Comparison of ENCODE assay signal across 16 cellular contexts in genomic region chr7:107029061-107029763, GRCh38. TPM values are rescaled to one million over a fixed set of nuclear protein-coding genes. Genes with fewer than 3 reads are reported as not detected.
DNase-seq lines count a peak whose midpoint lies in the region; ATAC-seq and TF ChIP-seq lines count a peak whose summit lies in the region.
"Had no signal": no experiment of that assay in that cellular context is flagged by ENCODE, and none has a peak within 500 bp of the region (broad histone marks: within the 10 kb centered on the region; RNA-seq: fewer than 3 reads in every experiment).

No MANE protein-coding gene starts in this region.

- no peaks in the 10 kb centered on the region for H3K4me1 ChIP-seq in foreskin keratinocyte

- peaks cover 12% of the 10 kb centered on the region for H3K27me3 ChIP-seq in foreskin keratinocyte
- H3K27me3 ChIP-seq: brain microvascular endothelial cell had no signal

- no peak overlapping the region for H3K27ac ChIP-seq in foreskin keratinocyte
- H3K27ac ChIP-seq: brain microvascular endothelial cell had no signal

- POLR2A ChIA-PET in HEK293T (lab: Yijun Ruan, JAX), result no interaction called here

- ATAC-seq in foreskin keratinocyte (peak; percentile 23), GM21360 (IDR thresholded peaks at IDR 0.05; ENCODE audit: unreplicated experiment) (no peak)
- ATAC-seq: GM12878, HCT116 had no signal

- DNase-seq in AML-193 (lab: John Stamatoyannopoulos, UW), result peak; percentile 23 to 35
- DNase-seq in HEK293T (ENCODE audit: extremely low spot score), result peak; percentile 8
- peak; percentile 27 for DNase-seq in OCI-M1 (lab: John Stamatoyannopoulos, UW)
- peak in 1 of 2 donors; percentile 9 for DNase-seq in foreskin keratinocyte
- no peak for DNase-seq in HK-2 (ENCODE audit: unreplicated experiment)
- no peak for DNase-seq in A172 (ENCODE audit: low spot score)
- DNase-seq: activated CD4-positive, CD25-positive, alpha-beta regulatory T cell; activated naive CD4-positive, alpha-beta T cell treated with anti-CD3 and anti-CD28 coated beads for 36 hours; brain microvascular endothelial cell; CD4-positive, CD25-positive, alpha-beta regulatory T cell; immature natural killer cell; occipital lobe; stimulated activated CD4-positive, alpha-beta T cell treated with anti-CD3 and anti-CD28 coated beads, Interleukin-12 subunit alpha, Interleukin-12 subunit beta, amount 100 ng/mL, for 4 hours had no signal

- TF ChIP-seq CTCF in foreskin keratinocyte (conservative IDR thresholded peaks at IDR 0.05), result no peak

- CTCF ChIA-PET in HEK293T (lab: Yijun Ruan, JAX), result interaction anchor here (0.6 to 0.7 kb wide), 2 partner anchors 9 to 29 kb away, joined by 3 to 5 read pairs; no protein-coding TSS in a partner anchor

TF ChIP-seq in HEK293T, 16 proteins besides CTCF, POLR2A, EP300 and RAD21:
- no peak for TF ChIP-seq TARDBP (IDR thresholded peaks at IDR 0.05)
- TF ChIP-seq FOXA1 (IDR thresholded peaks at IDR 0.05), result no peak
- no peak for TF ChIP-seq ELF4 (IDR thresholded peaks at IDR 0.05)
- no peak for TF ChIP-seq ZNF384 (IDR thresholded peaks at IDR 0.05)
- no peak for TF ChIP-seq SP1 (IDR thresholded peaks at IDR 0.05)

RNA-seq across cellular contexts. Expression of gene PRKAR2B, which starts 15.3 kb away (rescaled TPM):
- total RNA-seq in foreskin keratinocyte, result not detected in 2 replicates
- polyA plus RNA-seq in foreskin keratinocyte, result not detected in 2 replicates
- 13.9 and 14.2 TPM in 2 replicates for total RNA-seq in A172 (2014; rRNA removed; shearing (Covaris generic))

Comparison
In these comparisons a context has a peak if more than half of its experiments do, and no peak if none do; other contexts are left out.
1. DNase-seq: peak in AML-193 (2 of 2), HEK293T (single experiment) and OCI-M1 (single experiment); none in HK-2 (single experiment) and A172 (single experiment).
2. RNA of gene PRKAR2B, which starts 15.3 kb away (total RNA-seq): 13.9 to 14.2 TPM in A172; not detected in foreskin keratinocyte; every median in the first group is over 10 times any median in the second.